20 cellular contexts compared by ENCODE assay signal in the genomic region with DNA sequence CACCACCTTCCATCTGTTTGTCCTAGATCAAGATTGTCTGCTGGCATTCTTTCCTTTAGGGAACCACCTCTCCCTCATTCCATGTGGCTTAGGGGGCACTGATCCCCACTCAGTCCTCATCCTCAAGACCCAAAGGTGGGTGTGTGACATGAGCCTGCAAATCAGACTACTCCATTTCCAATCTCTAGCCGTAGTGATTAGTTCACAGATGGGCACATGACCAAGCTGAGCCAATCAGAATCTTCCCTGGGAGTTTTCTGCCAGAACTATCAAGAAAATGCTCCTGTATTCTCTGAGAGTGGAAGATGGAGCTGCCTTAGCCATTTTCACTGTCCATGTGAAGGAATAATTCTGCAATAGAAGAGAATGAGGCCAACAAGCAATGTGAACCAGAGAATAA. TPM values are rescaled to one million over a fixed set of nuclear protein-coding genes. Genes with fewer than 3 reads are reported as not detected.
"Had no signal": no experiment of that assay in that cellular context is flagged by ENCODE, and none has a peak within 500 bp of the region (broad histone marks: within the 10 kb centered on the region; RNA-seq: fewer than 3 reads in every experiment).

No MANE protein-coding gene starts in this region.

- H3K27me3 ChIP-seq: tibial nerve had no signal

- DNase-seq: erythroblast; foreskin melanocyte; hippocampal formation; kidney glomerular epithelial cell; mesendoderm; naive thymus-derived CD4-positive, alpha-beta T cell; nephron progenitor cell; psoas muscle; retina; spleen; stimulated activated CD4-positive, alpha-beta T cell treated with anti-CD3 and anti-CD28 coated beads, Interleukin-15, amount 100 ng/mL, for 24 hours; stimulated activated CD4-positive, alpha-beta T cell treated with anti-CD3 and anti-CD28 coated beads, Interleukin-1b, Interleukin-23, amount 100 ng/mL, for 48 hours; stimulated activated CD4-positive, alpha-beta T cell treated with anti-CD3 and anti-CD28 coated beads, Interleukin-4, amount 100 ng/mL, for 24 hours had no signal

- H3K27ac Mint-ChIP-seq: dendritic cell treated with granulocyte-macrophage colony-stimulating factor and Interleukin-4, amounts not matched to agents 40 ng/mL and 50 ng/mL, for 4 days; naive thymus-derived CD4-positive, alpha-beta T cell; nephron progenitor cell; stimulated activated memory B cell treated with anti-CD40 and anti-IgM and Interleukin-4, amounts not matched to agents 10 μg/mL and 1 μg/mL and 100 μg/mL, for 72 hours; stimulated activated naive CD8-positive, alpha-beta T cell treated with anti-CD3 and anti-CD28 coated beads, Interleukin-15, Interleukin-2, amounts not matched to agents 100 ng/mL and 50 ng/mL, for 24 hours had no signal

- H3K27ac ChIP-seq: psoas muscle, spleen, tibial nerve had no signal

- H3K4me3 ChIP-seq: psoas muscle, spleen, tibial nerve had no signal

- H3K36me3 Mint-ChIP-seq: naive thymus-derived CD4-positive, alpha-beta T cell; stimulated activated memory B cell treated with anti-CD40 and anti-IgM and Interleukin-4, amounts not matched to agents 10 μg/mL and 1 μg/mL and 100 μg/mL, for 72 hours had no signal

- ATAC-seq: naive thymus-derived CD4-positive, alpha-beta T cell; psoas muscle; sciatic nerve; stimulated activated memory B cell treated with anti-CD40 and anti-IgM and Interleukin-4, amounts not matched to agents 10 μg/mL and 1 μg/mL and 100 μg/mL, for 72 hours had no signal

- H3K9me3 ChIP-seq: psoas muscle, tibial nerve had no signal

- FAIRE-seq: endothelial cell of umbilical vein, islet of Langerhans had no signal

- H3K36me3 ChIP-seq: spleen, tibial nerve had no signal

- H3K4me1 ChIP-seq: psoas muscle, spleen, tibial nerve had no signal

- H3K4me3 Mint-ChIP-seq: dendritic cell treated with granulocyte-macrophage colony-stimulating factor and Interleukin-4, amounts not matched to agents 40 ng/mL and 50 ng/mL, for 4 days; naive thymus-derived CD4-positive, alpha-beta T cell; nephron progenitor cell; stimulated activated memory B cell treated with anti-CD40 and anti-IgM and Interleukin-4, amounts not matched to agents 10 μg/mL and 1 μg/mL and 100 μg/mL, for 72 hours; stimulated activated naive CD8-positive, alpha-beta T cell treated with anti-CD3 and anti-CD28 coated beads, Interleukin-15, Interleukin-2, amounts not matched to agents 100 ng/mL and 50 ng/mL, for 24 hours had no signal

- H3K9me3 Mint-ChIP-seq: stimulated activated memory B cell treated with anti-CD40 and anti-IgM and Interleukin-4, amounts not matched to agents 10 μg/mL and 1 μg/mL and 100 μg/mL, for 72 hours had no signal

RNA-seq across cellular contexts. Expression of gene PTPRF, which starts 19.3 kb away (rescaled TPM):
- polyA plus RNA-seq: naive thymus-derived CD4-positive, alpha-beta T cell had no signal
